Comparison of ENCODE assay signal across 1 cellular context in genomic region chr13:110129076-110129475, GRCh38.
TF ChIP-seq lines count a peak whose summit lies in the region.

No MANE protein-coding gene starts in this region.

TF ChIP-seq in IMR-90, 13 proteins besides CTCF, POLR2A, EP300 and RAD21:
- TF ChIP-seq FOS (IDR thresholded peaks at IDR 0.05; ENCODE audit: low read depth, low read length) (no peak), NFE2L2 (IDR thresholded peaks at IDR 0.05; ENCODE audit: low read depth, low read length) (no peak), RCOR1 (IDR thresholded peaks at IDR 0.05; ENCODE audit: insufficient replicate concordance, low read length) (no peak), SMC3 (IDR thresholded peaks at IDR 0.05; ENCODE audit: low read depth, low read length) (no peak), CEBPB (IDR thresholded peaks at IDR 0.05; ENCODE audit: low read depth, low read length) (no peak), MXI1 (IDR thresholded peaks at IDR 0.05; ENCODE audit: borderline replicate concordance, low read depth, low read length) (no peak), ELK1 (IDR thresholded peaks at IDR 0.05; ENCODE audit: borderline replicate concordance, low read depth, low read length) (no peak), MAFK (IDR thresholded peaks at IDR 0.05; ENCODE audit: low read depth, low read length) (no peak), USF2 (IDR thresholded peaks at IDR 0.05; ENCODE audit: low read depth, low read length) (no peak), BHLHE40 (IDR thresholded peaks at IDR 0.05; ENCODE audit: low read depth, low read length) (no peak), MAZ (IDR thresholded peaks at IDR 0.05; ENCODE audit: borderline replicate concordance, low read depth, low read length) (no peak), CHD1 (IDR thresholded peaks at IDR 0.05; ENCODE audit: low read depth, low read length) (no peak), RFX5 (IDR thresholded peaks at IDR 0.05; ENCODE audit: low read depth, low read length) (no peak)
